Comparison of ENCODE assay signal across 10 cellular contexts in genomic region chr10:8014649-8015048, GRCh38. TPM values are rescaled to one million over a fixed set of nuclear protein-coding genes. Genes with fewer than 3 reads are reported as not detected.
"Had no signal": no experiment of that assay in that cellular context is flagged by ENCODE, and none has a peak within 500 bp of the region (broad histone marks: within the 10 kb centered on the region; RNA-seq: fewer than 3 reads in every experiment).

No MANE protein-coding gene starts in this region.

- H3K27ac ChIP-seq: GM23248, HL-60 had no signal

- H3K4me1 Mint-ChIP-seq: IgD-negative memory B cell had no signal

- H3K36me3 ChIP-seq: HAP-1 had no signal

- H3K4me1 ChIP-seq: HAP-1 had no signal

- H3K9me3 Mint-ChIP-seq: HFFc6, IgD-negative memory B cell had no signal

- H3K9me3 ChIP-seq: HAP-1 had no signal

- H2AFZ ChIP-seq: GM23248 had no signal

- H3K27ac Mint-ChIP-seq: HFFc6, IgD-negative memory B cell had no signal

- H3K4me3 ChIP-seq: GM23248, HAP-1 had no signal

- H3K4me3 Mint-ChIP-seq: HFFc6, IgD-negative memory B cell had no signal

- H3K27me3 Mint-ChIP-seq: IgD-negative memory B cell had no signal

- H3K9ac ChIP-seq: GM23248 had no signal

- FAIRE-seq: H54, HepG2 had no signal

- DNase-seq: GM23248, GOT3, HFFc6, KBM-7 had no signal

- ATAC-seq: HCT116, HepG2 had no signal

RNA-seq across cellular contexts. Expression of gene GATA3, which starts 39.8 kb away (rescaled TPM):
- total RNA-seq: GM23248, HepG2 had no signal
- polyA plus RNA-seq: GM23248, HepG2 had no signal
